ENCODE assay signal across 8 cellular contexts in genomic region chr13:42047561-42048322, GRCh38. TPM values are rescaled to one million over a fixed set of nuclear protein-coding genes. Genes with fewer than 3 reads are reported as not detected.
DNase-seq lines count a peak whose midpoint lies in the region; ATAC-seq and TF ChIP-seq lines count a peak whose summit lies in the region.

No MANE protein-coding gene starts in this region.

- H3K27me3 ChIP-seq in Caco-2 (replicated peaks; ENCODE audit: control insufficient read depth, insufficient read depth, low read length) (no peaks in the 10 kb centered on the region), HUES6 (ENCODE audit: control insufficient read depth, insufficient read depth, low read length) (peaks cover 48% of the 10 kb centered on the region), breast epithelium (no peaks in the 10 kb centered on the region), skeletal muscle satellite cell (ENCODE audit: control insufficient read depth, insufficient read depth, low read length) (no peaks in the 10 kb centered on the region)

- CTCF ChIA-PET in Caco-2 (lab: Charles Lee), result interaction anchor here (0.7 kb wide), 1 partner anchor 307 kb away, joined by 6 read pairs; no protein-coding TSS in a partner anchor

- H3K27ac Mint-ChIP-seq in Caco-2 (ENCODE audit: unreplicated experiment), result peak overlapping the region; percentile 78
- H3K27ac Mint-ChIP-seq in immature natural killer cell, result peak overlapping the region in 2 of 6 donors; percentile 28 to 60

- peak overlapping the region; percentile 74 for H3K9ac ChIP-seq in HUES6 (ENCODE audit: low read length)
- peak overlapping the region; percentile 96 for H3K9ac ChIP-seq in skeletal muscle satellite cell (ENCODE audit: low read depth, low read length)

- peak overlapping the region; percentile 87 for H3K4me3 ChIP-seq in Caco-2 (ENCODE audit: low read depth, low read length)
- H3K4me3 ChIP-seq in HUES6 (ENCODE audit: low read depth, low read length), result peak overlapping the region; percentile 77
- peak overlapping the region; percentile 85 to 96 (median 93) for H3K4me3 ChIP-seq in breast epithelium
- H3K4me3 ChIP-seq in skeletal muscle satellite cell (ENCODE audit: low read length), result peak overlapping the region; percentile 99

- H3K4me3 Mint-ChIP-seq in Caco-2 (ENCODE audit: unreplicated experiment) (peak overlapping the region; percentile 96), immature natural killer cell (peak overlapping the region; percentile 72 to 88 (median 78))

- H3K9me3 Mint-ChIP-seq in Caco-2 (ENCODE audit: unreplicated experiment), result no peaks in the 10 kb centered on the region
- no peaks in the 10 kb centered on the region for H3K9me3 Mint-ChIP-seq in immature natural killer cell

- H3K27ac ChIP-seq in HUES6 (ENCODE audit: low read depth, low read length) (no peak overlapping the region), breast epithelium (peak overlapping the region; percentile 87 to 94)

- peak overlapping the region; percentile 96 for H3K4me2 ChIP-seq in skeletal muscle satellite cell (ENCODE audit: low read length)

- peaks cover 17% of the 10 kb centered on the region for H3K27me3 Mint-ChIP-seq in Caco-2 (ENCODE audit: insufficient read depth, unreplicated experiment)
- peaks cover 5 to 17% (median 17%) of the 10 kb centered on the region in 3 donors for H3K27me3 Mint-ChIP-seq in immature natural killer cell (ENCODE audit: low read depth in 3 of 3)

- H3K4me1 ChIP-seq in Caco-2 (peaks cover 13% of the 10 kb centered on the region), HUES6 (ENCODE audit: control insufficient read depth, insufficient read depth, low read length) (peaks cover 8% of the 10 kb centered on the region; the same call in 1 of the 2 replicates), breast epithelium (no peaks in the 10 kb centered on the region), skeletal muscle satellite cell (ENCODE audit: control insufficient read depth, insufficient read depth, low read length) (peaks cover 13% of the 10 kb centered on the region)

- H3K4me1 Mint-ChIP-seq in Caco-2 (ENCODE audit: low read depth, unreplicated experiment) (peaks cover 6% of the 10 kb centered on the region), immature natural killer cell (peaks cover 13% of the 10 kb centered on the region in 2 donors)

- no peak for TF ChIP-seq POLR2A in breast epithelium (IDR thresholded peaks at IDR 0.05)

- POLR2A ChIA-PET in Caco-2 (lab: Charles Lee), result no interaction called here

- ATAC-seq in GM21360 (IDR thresholded peaks at IDR 0.05; ENCODE audit: unreplicated experiment) (peak; percentile 24), SK-N-SH treated with all-trans-retinoic acid at 6 μM for 48 hours (peak; percentile 63)

- H3K36me3 Mint-ChIP-seq in Caco-2 (ENCODE audit: insufficient read depth, unreplicated experiment), result no peaks in the 10 kb centered on the region
- peaks cover 0 to 3% (median 0%) of the 10 kb centered on the region in 3 donors for H3K36me3 Mint-ChIP-seq in immature natural killer cell

- DNase-seq in Caco-2 (peak; percentile 52 to 61), breast epithelium (ENCODE audit: low spot score in 2 of 2) (peak; percentile 22 to 54), immature natural killer cell (peak in 1 of 3 donors; percentile 8), NCI-H510A (lab: John Stamatoyannopoulos, UW) (no peak)

- H3K9me3 ChIP-seq in Caco-2 (no peaks in the 10 kb centered on the region), HUES6 (ENCODE audit: control insufficient read depth, insufficient read depth, low read depth, low read length) (no peaks in the 10 kb centered on the region), breast epithelium (no peaks in the 10 kb centered on the region), skeletal muscle satellite cell (replicated peaks; ENCODE audit: low read length) (no peaks in the 10 kb centered on the region)

- TF ChIP-seq CTCF in Caco-2 (IDR thresholded peaks at IDR 0.05; ENCODE audit: insufficient read depth in 1 of 2, low read depth in 1 of 2, low read length in 1 of 2, severe bottlenecking in 1 of 2, unreplicated experiment in 1 of 2) (no peak), breast epithelium (IDR thresholded peaks at IDR 0.05) (no peak)

- TSS peak; percentile 56 for BruUV-seq in Caco-2 (replicated peaks; lab: Mats Ljungman, UMichigan)

- intact Hi-C loops in Caco-2 (cut with micrococcal nuclease; ENCODE audit: unreplicated experiment) (loop anchor here (5.0 to 10.0 kb wide), 2 partner anchors 65 to 167 kb away; no protein-coding TSS in a partner anchor), breast epithelium (cut with DNase I; ENCODE audit: low total_unique reads) (loop anchor here (5.0 kb wide), 1 partner anchor 455 kb away; no protein-coding TSS in a partner anchor)

- no peaks in the 10 kb centered on the region for H3K36me3 ChIP-seq in Caco-2 (ENCODE audit: control insufficient read depth, insufficient read depth, low read length)
- no peaks in the 10 kb centered on the region for H3K36me3 ChIP-seq in HUES6 (ENCODE audit: control insufficient read depth, insufficient read depth, low read length)
- no peaks in the 10 kb centered on the region for H3K36me3 ChIP-seq in breast epithelium
- no peaks in the 10 kb centered on the region for H3K36me3 ChIP-seq in skeletal muscle satellite cell (ENCODE audit: insufficient read depth, low read length)

TF ChIP-seq in SK-N-SH treated with all-trans-retinoic acid at 6 μM for 48 hours, 23 proteins besides CTCF, POLR2A, EP300 and RAD21 (continues in another document):
- TF ChIP-seq SNAI2 (CRISPR knock-in tag; IDR thresholded peaks at IDR 0.05), result no peak
- TF ChIP-seq POU6F1 (CRISPR knock-in tag; IDR thresholded peaks at IDR 0.05; ENCODE audit: borderline replicate concordance, low read depth), result no peak
- TF ChIP-seq ZFP30 (CRISPR knock-in tag; IDR thresholded peaks at IDR 0.05), result no peak
- TF ChIP-seq PATZ1 (CRISPR knock-in tag; IDR thresholded peaks at IDR 0.05; ENCODE audit: borderline replicate concordance), result no peak
- no peak for TF ChIP-seq GLIS3 (CRISPR knock-in tag; IDR thresholded peaks at IDR 0.05)
- no peak for TF ChIP-seq RARB (CRISPR knock-in tag; IDR thresholded peaks at IDR 0.05)
- TF ChIP-seq ZC3H10 (CRISPR knock-in tag; IDR thresholded peaks at IDR 0.05), result no peak
- TF ChIP-seq ARNTL (CRISPR knock-in tag; IDR thresholded peaks at IDR 0.05; ENCODE audit: borderline replicate concordance, low read depth), result no peak
- no peak for TF ChIP-seq PPARA (CRISPR knock-in tag; IDR thresholded peaks at IDR 0.05; ENCODE audit: borderline replicate concordance)
- no peak for TF ChIP-seq ZFP3 (CRISPR knock-in tag; IDR thresholded peaks at IDR 0.05)
- TF ChIP-seq ZNF565 (CRISPR knock-in tag; conservative IDR thresholded peaks at IDR 0.05; ENCODE audit: low read depth), result no peak
- no peak for TF ChIP-seq ISL1 (CRISPR knock-in tag; IDR thresholded peaks at IDR 0.05)

RNA-seq across cellular contexts. Expression of gene DGKH, which starts 0.7 kb away (rescaled TPM):
- 5.2 and 5.8 TPM in 2 replicates for total RNA-seq in Caco-2 (2022)
- 10 to 100 TPM; 11.5 to 19.0 (median 19.0) TPM for total RNA-seq in breast epithelium
- polyA plus RNA-seq in immature natural killer cell, result 1 to 10 TPM in 1 of 3 donors, under 1 TPM in 1, not detected in 1; 0.03 to 1.1 TPM
- total RNA-seq in skeletal muscle satellite cell (2012; rRNA removed), result 6.3 and 7.1 TPM in 2 replicates
